ENCODE assay signal across 8 cellular contexts in the genomic region with DNA sequence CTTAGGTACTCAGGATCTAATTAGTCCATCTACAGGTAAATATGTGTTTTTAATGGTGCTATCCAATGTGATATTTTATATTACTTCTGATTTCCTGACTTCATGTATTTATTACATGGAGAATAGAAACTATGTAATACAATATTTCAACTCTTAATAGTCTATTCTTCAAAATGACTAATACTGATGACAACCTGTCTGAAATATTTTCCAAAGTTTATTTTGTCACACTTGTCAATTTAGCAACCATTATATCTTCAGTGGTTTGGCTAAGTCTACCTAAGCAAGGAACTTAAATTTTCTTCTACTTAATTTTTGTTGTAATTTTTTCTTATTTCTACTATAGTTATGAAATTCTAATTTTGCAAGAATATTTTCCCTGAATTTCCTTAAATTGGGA. TPM values are rescaled to one million over a fixed set of nuclear protein-coding genes. Genes with fewer than 3 reads are reported as not detected.
"Had no signal": no experiment of that assay in that cellular context is flagged by ENCODE, and none has a peak within 500 bp of the region (broad histone marks: within the 10 kb centered on the region; RNA-seq: fewer than 3 reads in every experiment).

No MANE protein-coding gene starts in this region.

- H3K4me3 Mint-ChIP-seq: GM23338, H9 had no signal

- ATAC-seq: GM23338, K562 had no signal

- DNase-seq: H9, HCEC 1CT, IMR-90, KG1 had no signal

- H3K4me2 ChIP-seq: GM23338 had no signal

- H3K4me3 ChIP-seq: GM23338, K562 had no signal

- H2AFZ ChIP-seq: GM23338 had no signal

- H3K27ac Mint-ChIP-seq: GM23338, H9 had no signal

- H3K9me3 Mint-ChIP-seq: GM23338, H9 had no signal

RNA-seq across cellular contexts. Expression of a gene that starts 55.0 kb away (rescaled TPM):
- total RNA-seq: GM23338, H1, H9, HT-29, IMR-90, K562 had no signal
